In genomic region chr5:139708434-139708849, GRCh38 we compare ENCODE assay signal across 8 cellular contexts.
DNase-seq lines count a peak whose midpoint lies in the region; ATAC-seq and TF ChIP-seq lines count a peak whose summit lies in the region.

No MANE protein-coding gene starts in this region.

- H3K27me3 ChIP-seq in heart left ventricle: peaks cover 0 to 26% (median 0%) of the 10 kb centered on the region in 9 donors

- TF ChIP-seq CTCF in heart left ventricle (IDR thresholded peaks at IDR 0.05): no peak
- no peak for TF ChIP-seq CTCF in WTC11 (IDR thresholded peaks at IDR 0.05)
- no peak for TF ChIP-seq CTCF in type B pancreatic cell (conservative IDR thresholded peaks at IDR 0.05)

- no peak for DNase-seq in heart left ventricle
- DNase-seq in Right ventricle myocardium inferior (ENCODE audit: missing footprints): no peak
- no peak for DNase-seq in WTC11 (ENCODE audit: low spot score)
- DNase-seq in type B pancreatic cell (ENCODE audit: extremely low spot score, unreplicated experiment): no peak
- no peak for DNase-seq in iPS-NIHi11 (ENCODE audit: low spot score)
- DNase-seq in DMS 273 treated with DMSO at 0.1 percent for 48 hours (lab: John Stamatoyannopoulos, UW): no peak

- POLR2A ChIA-PET in WTC11 (lab: Charles Lee): interaction anchor here (1.0 to 5.7 kb wide), 4 partner anchors 10 to 70 kb away, joined by 3 to 89 read pairs (median 22); no protein-coding TSS in a partner anchor

- H3K9me3 ChIP-seq in heart left ventricle (no peaks in the 10 kb centered on the region), mesodermal cell (ENCODE audit: control insufficient read depth, low read length) (no peaks in the 10 kb centered on the region)

- H3K36me3 ChIP-seq in heart left ventricle (no peaks in the 10 kb centered on the region), mesodermal cell (ENCODE audit: control insufficient read depth, insufficient read depth, low read length) (no peaks in the 10 kb centered on the region)

- WGBS in heart left ventricle, 4 donors: 67 to 73% (median 70%) methylated on average over 3 of the region's 3 CpGs
- 20 to 36% methylated on average over 3 of the region's 3 CpGs for WGBS in mesodermal cell (ENCODE audit: insufficient coverage in 2 of 2), 2 experiments

- intact Hi-C loops in heart left ventricle (cut with DNase I): loop anchor here in 1 of 10 donors (2.0 kb wide), 1 partner anchor 56 kb away; no protein-coding TSS in a partner anchor
- intact Hi-C loops in Right ventricle myocardium inferior (cut with DNase I): no loop called here

- H3K4me1 Mint-ChIP-seq in WTC11 (peaks cover 47% of the 10 kb centered on the region), type B pancreatic cell (ENCODE audit: unreplicated experiment) (peaks cover 42% of the 10 kb centered on the region)

- H3K9me3 Mint-ChIP-seq in WTC11 (no peaks in the 10 kb centered on the region), type B pancreatic cell (no peaks in the 10 kb centered on the region)

- peak overlapping the region; percentile 96 for H3K27ac Mint-ChIP-seq in WTC11
- H3K27ac Mint-ChIP-seq in type B pancreatic cell: peak overlapping the region; percentile 79

- no peak for TF ChIP-seq POLR2A in heart left ventricle (IDR thresholded peaks at IDR 0.05)

- CTCF ChIA-PET in WTC11 (lab: Charles Lee): interaction anchor here (0.8 to 6.1 kb wide), 11 partner anchors 9 to 79 kb away, joined by 3 to 89 read pairs (median 30); partner anchors contain the start of gene CXXC5

- H3K27me3 Mint-ChIP-seq in WTC11 (ENCODE audit: low read depth) (peaks cover 20% of the 10 kb centered on the region), type B pancreatic cell (peaks cover 24% of the 10 kb centered on the region)

- peak overlapping the region in 10 of 12 donors; percentile 62 to 88 (median 78) for H3K27ac ChIP-seq in heart left ventricle
- H3K27ac ChIP-seq in mesodermal cell (ENCODE audit: low read depth, low read length, severe bottlenecking): peak overlapping the region; percentile 96

- peaks cover 14 to 40% (median 33%) of the 10 kb centered on the region in 12 donors for H3K4me1 ChIP-seq in heart left ventricle
- peaks cover 41% of the 10 kb centered on the region for H3K4me1 ChIP-seq in mesodermal cell (ENCODE audit: control insufficient read depth, insufficient read depth, low read length, poor library complexity, severe bottlenecking)

- H3K4me3 Mint-ChIP-seq in WTC11: peak overlapping the region; percentile 65
- H3K4me3 Mint-ChIP-seq in type B pancreatic cell: peak overlapping the region; percentile 81

- H3K4me3 ChIP-seq in heart left ventricle (peak overlapping the region in 1 of 12 donors; percentile 58), mesodermal cell (ENCODE audit: extremely low read depth, insufficient read depth, low read length, poor library complexity, severe bottlenecking) (no peak overlapping the region)

- ATAC-seq in heart left ventricle (no peak), Right ventricle myocardium inferior (no peak), WTC11 (0 out of 2 replicates have a peak, but pooled peaks have one; percentile 1), GM19324 (IDR thresholded peaks at IDR 0.05; ENCODE audit: low FRiP score, unreplicated experiment) (no peak)

- H3K36me3 Mint-ChIP-seq in WTC11: no peaks in the 10 kb centered on the region
- H3K36me3 Mint-ChIP-seq in type B pancreatic cell: no peaks in the 10 kb centered on the region

TF ChIP-seq in WTC11, 78 proteins besides CTCF, POLR2A, EP300 and RAD21:
- TF ChIP-seq HMGXB4 (CRISPR knock-in tag; IDR thresholded peaks at IDR 0.05) (no peak), ZSCAN18 (CRISPR knock-in tag; IDR thresholded peaks at IDR 0.05) (no peak), ZNF512 (CRISPR knock-in tag; IDR thresholded peaks at IDR 0.05; ENCODE audit: borderline replicate concordance) (0 out of 2 replicates have a peak, but pooled peaks have one; percentile 19), KAT7 (CRISPR knock-in tag; IDR thresholded peaks at IDR 0.05; ENCODE audit: borderline replicate concordance) (no peak), ZNF396 (CRISPR knock-in tag; IDR thresholded peaks at IDR 0.05; ENCODE audit: borderline replicate concordance) (no peak), ZMAT4 (CRISPR knock-in tag; IDR thresholded peaks at IDR 0.05) (no peak), CDX4 (CRISPR knock-in tag; IDR thresholded peaks at IDR 0.05; ENCODE audit: borderline replicate concordance) (no peak)
